8 cellular contexts compared by ENCODE assay signal in genomic region chr5:69188811-69189161, GRCh38. TPM values are rescaled to one million over a fixed set of nuclear protein-coding genes. Genes with fewer than 3 reads are reported as not detected.
DNase-seq lines count a peak whose midpoint lies in the region; ATAC-seq and TF ChIP-seq lines count a peak whose summit lies in the region.

No MANE protein-coding gene starts in this region.

- CTCF ChIA-PET in CD8-positive, alpha-beta memory T cell (lab: Charles Lee): interaction anchor here (1.5 kb wide), 1 partner anchor 10 kb away, joined by 3 read pairs; no protein-coding TSS in a partner anchor

- peak overlapping the region; percentile 87 to 94 (median 91) for H3K4me3 Mint-ChIP-seq in CD8-positive, alpha-beta memory T cell

- peak overlapping the region; percentile 82 to 98 (median 92) for H3K27ac Mint-ChIP-seq in CD8-positive, alpha-beta memory T cell

- H3K4me1 Mint-ChIP-seq in CD8-positive, alpha-beta memory T cell: peaks cover 15 to 19% (median 18%) of the 10 kb centered on the region in 3 donors

- peaks cover 0 to 11% (median 0%) of the 10 kb centered on the region in 3 donors for H3K36me3 Mint-ChIP-seq in CD8-positive, alpha-beta memory T cell

- peaks cover 6% of the 10 kb centered on the region for H3K79me2 ChIP-seq in osteoblast (ENCODE audit: insufficient read depth, low read length)

- no peaks in the 10 kb centered on the region for H3K36me3 ChIP-seq in CD8-positive, alpha-beta memory T cell (ENCODE audit: insufficient read depth, low read length)
- H3K36me3 ChIP-seq in MG63: peaks cover 5% of the 10 kb centered on the region
- H3K36me3 ChIP-seq in endocrine pancreas (ENCODE audit: control insufficient read depth, insufficient read depth, low read length): no peaks in the 10 kb centered on the region
- H3K36me3 ChIP-seq in osteoblast (ENCODE audit: insufficient read depth, low read length): no peaks in the 10 kb centered on the region

- no peaks in the 10 kb centered on the region for H3K9me3 Mint-ChIP-seq in CD8-positive, alpha-beta memory T cell

- peak in 1 of 5 donors; percentile 3 for DNase-seq in CD8-positive, alpha-beta memory T cell
- no peak for DNase-seq in MG63
- DNase-seq in osteoblast (ENCODE audit: insufficient read length, low spot score, missing footprints): no peak
- no peak for DNase-seq in DMS153 (lab: John Stamatoyannopoulos, UW)
- DNase-seq in Kasumi-1 (lab: John Stamatoyannopoulos, UW): no peak
- DNase-seq in posterior cingulate gyrus: no peak

- POLR2A ChIA-PET in CD8-positive, alpha-beta memory T cell (lab: Charles Lee): interaction anchor here (1.2 kb wide), 1 partner anchor 46 kb away, joined by 4 read pairs; the partner anchor contains the start of gene CDK7

- ATAC-seq in HG03139 (IDR thresholded peaks at IDR 0.05; ENCODE audit: unreplicated experiment): no peak

- H3K27me3 Mint-ChIP-seq in CD8-positive, alpha-beta memory T cell: no peaks in the 10 kb centered on the region

- H3K4me3 ChIP-seq in CD8-positive, alpha-beta memory T cell (ENCODE audit: low read length): peak overlapping the region; percentile 94
- H3K4me3 ChIP-seq in MG63: peak overlapping the region; percentile 96
- peak overlapping the region; percentile 88 for H3K4me3 ChIP-seq in endocrine pancreas (ENCODE audit: control insufficient read depth, insufficient read depth, low read length)
- peak overlapping the region; percentile 87 for H3K4me3 ChIP-seq in osteoblast (ENCODE audit: insufficient read depth, low read length)

- H3K27me3 ChIP-seq in CD8-positive, alpha-beta memory T cell (ENCODE audit: insufficient read depth, low read length, poor library complexity, severe bottlenecking): no peaks in the 10 kb centered on the region
- no peaks in the 10 kb centered on the region for H3K27me3 ChIP-seq in MG63
- H3K27me3 ChIP-seq in endocrine pancreas (ENCODE audit: control insufficient read depth, insufficient read depth, low read length): no peaks in the 10 kb centered on the region
- H3K27me3 ChIP-seq in osteoblast (ENCODE audit: insufficient read depth, low read length): no peaks in the 10 kb centered on the region

- H2AFZ ChIP-seq in osteoblast (ENCODE audit: low read length): peak overlapping the region; percentile 99

- H3K9me3 ChIP-seq in CD8-positive, alpha-beta memory T cell (ENCODE audit: low read length): no peaks in the 10 kb centered on the region
- H3K9me3 ChIP-seq in MG63 (no peaks in the 10 kb centered on the region), endocrine pancreas (ENCODE audit: control insufficient read depth, low read length) (no peaks in the 10 kb centered on the region), osteoblast (ENCODE audit: low read depth, low read length) (no peaks in the 10 kb centered on the region)

- intact Hi-C loops in posterior cingulate gyrus (cut with DNase I): loop anchor here (1.0 to 10.0 kb wide), 3 partner anchors 22 to 94 kb away; partner anchors contain the start of genes CCNB1, CDK7 and SLC30A5

- peaks cover 7% of the 10 kb centered on the region for H3K4me1 ChIP-seq in CD8-positive, alpha-beta memory T cell (ENCODE audit: insufficient read depth, low read length)
- H3K4me1 ChIP-seq in endocrine pancreas (ENCODE audit: control insufficient read depth, insufficient read depth, low read length) (no peaks in the 10 kb centered on the region), osteoblast (ENCODE audit: insufficient read depth, low read length) (peaks cover 12% of the 10 kb centered on the region)

- peak overlapping the region; percentile 96 for H3K4me2 ChIP-seq in osteoblast (ENCODE audit: insufficient read depth, low read length)

- H3K27ac ChIP-seq in CD8-positive, alpha-beta memory T cell (ENCODE audit: low read depth, low read length): peak overlapping the region; percentile 87
- H3K27ac ChIP-seq in osteoblast (ENCODE audit: low read depth, low read length): peak overlapping the region; percentile 91

- peak overlapping the region; percentile 83 for H3K9ac ChIP-seq in endocrine pancreas (ENCODE audit: control insufficient read depth, insufficient read depth, low read length)

- no peaks in the 10 kb centered on the region for H4K20me1 ChIP-seq in osteoblast (ENCODE audit: insufficient read depth, low read length)

- no peak for TF ChIP-seq CTCF in osteoblast (IDR thresholded peaks at IDR 0.05; ENCODE audit: extremely low read depth, low read depth, low read length)

RNA-seq across cellular contexts. Expression of gene CENPH, which starts 0.6 kb away (rescaled TPM):
- 10 to 100 TPM; 49.6 to 51.2 TPM for total RNA-seq in CD8-positive, alpha-beta memory T cell
- 8.5 TPM for polyA plus RNA-seq in CD8-positive, alpha-beta memory T cell
- 33.6 and 64.3 TPM in 2 replicates for total RNA-seq in MG63 (2014; rRNA removed; shearing (Covaris generic); ENCODE audit: low replicate concordance)
- 4.7 and 5.0 TPM in 2 replicates for total RNA-seq in osteoblast

RNA-seq across cellular contexts. Expression of gene CCNB1, which starts 21.8 kb away (rescaled TPM):
- 100 to 1,000 TPM; 110 to 120 TPM for total RNA-seq in CD8-positive, alpha-beta memory T cell
- polyA plus RNA-seq in CD8-positive, alpha-beta memory T cell: 2.1 TPM
- 310 and 430 TPM in 2 replicates for total RNA-seq in MG63 (2014; rRNA removed; shearing (Covaris generic); ENCODE audit: low replicate concordance)
- 19.2 and 22.4 TPM in 2 replicates for total RNA-seq in osteoblast

RNA-seq across cellular contexts. Expression of gene CDK7, which starts 45.9 kb away (rescaled TPM):
- total RNA-seq in CD8-positive, alpha-beta memory T cell: 10 to 100 TPM; 40.8 to 44.8 TPM
- polyA plus RNA-seq in CD8-positive, alpha-beta memory T cell: 23.8 TPM
- total RNA-seq in MG63 (2014; rRNA removed; shearing (Covaris generic); ENCODE audit: low replicate concordance): 48.3 and 56.2 TPM in 2 replicates
- 41.5 and 44.5 TPM in 2 replicates for total RNA-seq in osteoblast
